Comparison of ENCODE assay signal across 1 cellular context in the genomic region with DNA sequence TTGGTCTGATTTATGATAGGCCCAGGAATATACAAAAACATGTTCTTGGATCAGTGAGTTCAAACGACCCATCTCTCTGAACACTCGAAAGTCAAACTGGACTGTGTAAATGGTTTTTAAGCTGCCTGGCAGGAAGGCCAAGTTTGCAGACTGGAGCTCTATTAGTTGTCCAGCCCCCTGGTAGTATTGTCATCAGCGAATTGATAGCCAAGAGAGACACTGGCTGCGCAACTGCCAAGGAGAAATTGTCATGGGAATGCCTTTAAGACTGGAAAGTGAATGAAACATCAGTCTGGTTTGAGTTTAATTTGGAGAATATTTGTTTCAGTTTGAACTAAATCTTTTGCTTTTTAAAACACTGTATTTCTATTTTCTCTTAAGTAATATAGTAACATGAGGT.
TF ChIP-seq lines count a peak whose summit lies in the region.

No MANE protein-coding gene starts in this region.

TF ChIP-seq in endothelial cell of umbilical vein, 7 proteins besides CTCF, POLR2A, EP300 and RAD21:
- TF ChIP-seq JUN (IDR thresholded peaks at IDR 0.05; ENCODE audit: borderline replicate concordance, insufficient read depth, insufficient read length, low read depth) = no peak
- TF ChIP-seq POLR2AphosphoS5 (IDR thresholded peaks at IDR 0.05; ENCODE audit: insufficient read depth, low read depth, low read length) = peak; percentile 6
- TF ChIP-seq GATA2 (IDR thresholded peaks at IDR 0.05; ENCODE audit: insufficient read depth, insufficient read length, low read depth, low read length) = no peak
- no peak for TF ChIP-seq FOS (IDR thresholded peaks at IDR 0.05; ENCODE audit: borderline replicate concordance, insufficient read depth, low read length)
TF ChIP-seq in endothelial cell of umbilical vein: peak in this region for 1.
